Comparison of ENCODE assay signal across 29 cellular contexts in genomic region chr12:113479193-113479577, GRCh38. TPM values are rescaled to one million over a fixed set of nuclear protein-coding genes. Genes with fewer than 3 reads are reported as not detected.
A peak's percentile ranks its signal among the peaks of the same experiment; 100 is the strongest.
DNase-seq lines count a peak whose midpoint lies in the region; ATAC-seq, FAIRE-seq and TF ChIP-seq lines count a peak whose summit lies in the region.
"Had no signal": no experiment of that assay in that cellular context is flagged by ENCODE, and none has a peak within 500 bp of the region (broad histone marks: within the 10 kb centered on the region; RNA-seq: fewer than 3 reads in every experiment).

No MANE protein-coding gene starts in this region.

- no peaks in the 10 kb centered on the region for H3K9me1 ChIP-seq in K562 (ENCODE audit: control insufficient read depth, insufficient read depth, low read length)

- TF ChIP-seq POLR2A in K562 (conservative IDR thresholded peaks at IDR 0.05), result no peak

- in situ Hi-C loops in K562 (cut with MboI), result no loop called here

- no peak overlapping the region for H2BK5ac ChIP-seq in trophoblast cell (ENCODE audit: low read depth, low read length, poor library complexity)

- no peak overlapping the region for H3K4me3 Mint-ChIP-seq in activated T-cell treated with anti-CD3 and anti-CD28 coated beads, Interleukin-2, amount 50 U/mL, for 72 hours

- no peak overlapping the region for H2BK120ac ChIP-seq in trophoblast cell (ENCODE audit: insufficient read depth, low read length, poor library complexity)

- H3K27ac ChIP-seq in K562 (ENCODE audit: extremely low read depth, low read depth, low read length) (no peak overlapping the region), trophoblast cell (ENCODE audit: low read depth, low read length) (no peak overlapping the region)
- H3K27ac ChIP-seq: parathyroid adenoma, Peyer's patch, right lobe of liver, upper lobe of right lung, VCaP had no signal

- TF ChIP-seq RAD21 in K562 (CRISPR knock-in tag; conservative IDR thresholded peaks at IDR 0.05 in 1 of 2, IDR thresholded peaks at IDR 0.05 in 1 of 2), result no peak

- no peaks in the 10 kb centered on the region for H3K79me2 ChIP-seq in K562 (ENCODE audit: control insufficient read depth, insufficient read depth, low read length)
- no peaks in the 10 kb centered on the region for H3K79me2 ChIP-seq in trophoblast cell (ENCODE audit: control insufficient read depth, insufficient read depth, low read length, poor library complexity)
- H3K79me2 ChIP-seq: parathyroid adenoma had no signal

- H2AFZ ChIP-seq in K562 (ENCODE audit: low read depth, low read length), result no peak overlapping the region
- H2AFZ ChIP-seq in trophoblast cell (ENCODE audit: insufficient read depth, low read length, poor library complexity), result no peak overlapping the region

- H4K12ac ChIP-seq in trophoblast cell (ENCODE audit: low read depth, low read length), result no peak overlapping the region

- H2BK12ac ChIP-seq in trophoblast cell (ENCODE audit: low read length), result no peak overlapping the region

- H3K14ac ChIP-seq in trophoblast cell (ENCODE audit: low read length), result no peak overlapping the region

- POLR2A ChIA-PET in K562 (lab: Yijun Ruan, JAX), result interaction anchor here (0.7 kb wide), 1 partner anchor 9 kb away, joined by 3 read pairs; no protein-coding TSS in a partner anchor

- no peak overlapping the region for H4K91ac ChIP-seq in trophoblast cell (ENCODE audit: low read depth, low read length)

- no peak overlapping the region for H3K4ac ChIP-seq in trophoblast cell (ENCODE audit: low read depth, low read length)

- BruUV-seq in K562 (replicated peaks; lab: Mats Ljungman, UMichigan), result no TSS peak

- peak overlapping the region; percentile 65 for H3K23ac ChIP-seq in trophoblast cell (ENCODE audit: low read length)

- TF ChIP-seq EP300 in K562 (IDR thresholded peaks at IDR 0.05; ENCODE audit: low read length), result no peak

- H3K27me3 ChIP-seq in NT2/D1 (ENCODE audit: insufficient read depth, insufficient read length), result peaks cover 88% of the 10 kb centered on the region
- H3K27me3 ChIP-seq in K562 (ENCODE audit: control insufficient read depth in 2 of 2, insufficient read depth in 2 of 2, low read length in 2 of 2), result peaks cover 30 to 49% of the 10 kb centered on the region in 2 experiments; a peak in 4 of 5 replicates
- peaks cover 60% of the 10 kb centered on the region for H3K27me3 ChIP-seq in trophoblast cell (ENCODE audit: insufficient read depth, low read length)
- H3K27me3 ChIP-seq in MG63, result peaks cover 59% of the 10 kb centered on the region

- H3K27me3 Mint-ChIP-seq in activated T-cell treated with anti-CD3 and anti-CD28 coated beads, Interleukin-2, amount 50 U/mL, for 72 hours (ENCODE audit: low read depth), result peaks cover 79% of the 10 kb centered on the region

- peaks cover 0 to 2% of the 10 kb centered on the region in 2 donors for H3K9me3 Mint-ChIP-seq in activated T-cell treated with anti-CD3 and anti-CD28 coated beads, Interleukin-2, amount 50 U/mL, for 72 hours

- H4K20me1 ChIP-seq in K562 (replicated peaks; ENCODE audit: control insufficient read depth, insufficient read depth, low read length), result peaks cover 4% of the 10 kb centered on the region; the same call in 1 of the 2 replicates

- no peak overlapping the region for H2AK5ac ChIP-seq in trophoblast cell (ENCODE audit: low read length)

- FAIRE-seq in K562 (lab: Jason Lieb, UNC), result no peak
- FAIRE-seq: endothelial cell of umbilical vein, HTR-8/SVneo had no signal

- WGBS in K562 (ENCODE audit: insufficient coverage, low coverage, missing lambda C conversion rate), result 2% methylated on average over 12 of the region's 12 CpGs
- no CpG with 5 or more reads among the region's 12 CpGs for WGBS in trophoblast cell (ENCODE audit: extremely low coverage, insufficient coverage, insufficient read length)

- no peaks in the 10 kb centered on the region for H3K79me1 ChIP-seq in trophoblast cell (ENCODE audit: low read length)

- H3K27ac Mint-ChIP-seq in activated T-cell treated with anti-CD3 and anti-CD28 coated beads, Interleukin-2, amount 50 U/mL, for 72 hours, result peak overlapping the region; percentile 3

- CTCF ChIA-PET in K562 (lab: Yijun Ruan, JAX; ENCODE audit: low intra/inter-chr PET ratio), result no interaction called here

- peaks cover 16% of the 10 kb centered on the region for H3K4me1 Mint-ChIP-seq in activated T-cell treated with anti-CD3 and anti-CD28 coated beads, Interleukin-2, amount 50 U/mL, for 72 hours (ENCODE audit: low read depth)

- no peak overlapping the region for H3K4me2 ChIP-seq in K562 (ENCODE audit: insufficient read depth, low read length)
- H3K4me2 ChIP-seq in trophoblast cell (ENCODE audit: low read length), result no peak overlapping the region

- DNase-seq in activated T-cell treated with anti-CD3 and anti-CD28 coated beads, Interleukin-2, amount 50 U/mL, for 72 hours, result no peak
- DNase-seq in activated T-cell treated with anti-CD3 and anti-CD28 coated beads, Interleukin-2, amount 50 U/mL, for 1 hour, result no peak
- no peak for DNase-seq in NT2/D1 (ENCODE audit: low read depth, low spot score)
- DNase-seq in K562 (ENCODE audit: extremely low read depth in 1 of 4, low spot score in 3 of 4), result no peak
- no peak for DNase-seq in trophoblast cell
- DNase-seq in MG63, result no peak
- no peak for DNase-seq in dermis blood vessel endothelial cell
- DNase-seq: amygdala; C1 segment of cervical spinal cord; EL; head of caudate nucleus; mesendoderm; naive B cell; NCI-H1092; NCI-H2029; NCI-H446 treated with DMSO at 0.1 percent for 48 hours; NK-92 treated with Interleukin-12 subunit alpha and Interleukin-12 subunit beta, amount 100 ng/mL, for 24 hours; Peyer's patch; right lobe of liver; upper lobe of right lung had no signal

- H4K8ac ChIP-seq in trophoblast cell (ENCODE audit: low read depth, low read length), result no peak overlapping the region

- intact Hi-C loops in K562 (cut with micrococcal nuclease), result no loop called here

- no peak for ATAC-seq in activated T-cell treated with anti-CD3 and anti-CD28 coated beads, Interleukin-2, amount 50 U/mL, for 72 hours (replicated peaks in 1 of 2)
- no peak for ATAC-seq in K562
- ATAC-seq: upper lobe of right lung had no signal

- peaks cover 3 to 4% of the 10 kb centered on the region in 2 donors for H3K36me3 Mint-ChIP-seq in activated T-cell treated with anti-CD3 and anti-CD28 coated beads, Interleukin-2, amount 50 U/mL, for 72 hours (ENCODE audit: insufficient read depth in 2 of 2)

- no peak overlapping the region for H3K18ac ChIP-seq in trophoblast cell (ENCODE audit: low read length)

- TF ChIP-seq CTCF in K562 (IDR thresholded peaks at IDR 0.05 in 2 of 3, conservative IDR thresholded peaks at IDR 0.05 in 1 of 3; ENCODE audit: insufficient read depth in 2 of 3, low read depth in 1 of 3, low read length in 3 of 3), result no peak

- H3K4me1 ChIP-seq in NT2/D1 (ENCODE audit: insufficient read depth, insufficient read length) (peaks cover 19% of the 10 kb centered on the region), K562 (replicated peaks in 1 of 2; ENCODE audit: control insufficient read depth in 2 of 2, insufficient read depth in 2 of 2, low read length in 2 of 2) (peaks cover 0 to 8% of the 10 kb centered on the region in 2 experiments; a peak in 2 of 5 replicates), trophoblast cell (ENCODE audit: control insufficient read depth in 1 of 2, insufficient read depth in 2 of 2, low read length in 2 of 2) (no peaks in the 10 kb centered on the region)
- H3K4me1 ChIP-seq: parathyroid adenoma, Peyer's patch, upper lobe of right lung had no signal

- H3K4me3 ChIP-seq in NT2/D1 (ENCODE audit: insufficient read length, low read depth) (no peak overlapping the region), K562 (no peak overlapping the region), trophoblast cell (ENCODE audit: low read depth, low read length) (no peak overlapping the region), MG63 (no peak overlapping the region)
- H3K4me3 ChIP-seq: Peyer's patch, right lobe of liver, upper lobe of right lung had no signal

- H3K9me3 ChIP-seq in NT2/D1 (ENCODE audit: insufficient read depth, low read length) (no peaks in the 10 kb centered on the region), K562 (replicated peaks; ENCODE audit: control insufficient read depth, insufficient read depth, low read depth, low read length) (no peaks in the 10 kb centered on the region), trophoblast cell (ENCODE audit: insufficient read depth, low read depth, low read length) (peaks cover 13% of the 10 kb centered on the region), MG63 (peaks cover 2% of the 10 kb centered on the region; the same call in 1 of the 2 replicates)
- H3K9me3 ChIP-seq: right lobe of liver, upper lobe of right lung had no signal

- no peaks in the 10 kb centered on the region for H3K36me3 ChIP-seq in NT2/D1 (ENCODE audit: insufficient read depth, insufficient read length, low read length)
- no peaks in the 10 kb centered on the region for H3K36me3 ChIP-seq in K562 (ENCODE audit: control insufficient read depth, insufficient read depth, low read length)
- H3K36me3 ChIP-seq in trophoblast cell (ENCODE audit: control insufficient read depth in 1 of 2, insufficient read depth in 2 of 2, low read length in 2 of 2), result no peaks in the 10 kb centered on the region
- H3K36me3 ChIP-seq in MG63, result no peaks in the 10 kb centered on the region
- H3K36me3 ChIP-seq: Peyer's patch, right lobe of liver, upper lobe of right lung had no signal

- H3K9ac ChIP-seq in NT2/D1 (ENCODE audit: insufficient read length, low read depth) (peak overlapping the region; percentile 65), K562 (ENCODE audit: insufficient read depth in 1 of 2, low read depth in 2 of 2, low read length in 2 of 2) (no peak overlapping the region), trophoblast cell (ENCODE audit: low read length) (no peak overlapping the region)
- H3K9ac ChIP-seq: parathyroid adenoma had no signal

RNA-seq across cellular contexts. Expression of gene LHX5, which starts 7.5 kb away (rescaled TPM):
- total RNA-seq in activated T-cell treated with anti-CD3 and anti-CD28 coated beads, Interleukin-2, amount 50 U/mL, for 72 hours, result under 1 TPM; 0.07 to 0.19 TPM
- 0.25 TPM in 1 of 2 replicates, not detected in the other for total RNA-seq in K562 (2011; cell fraction: chromatin; rRNA removed; ENCODE audit: low replicate concordance)
- 0.13 and 0.17 TPM in 2 replicates for total RNA-seq in K562 (2011; cell fraction: nucleolus; rRNA removed)
- total RNA-seq in K562 (2011; cell fraction: nucleoplasm; rRNA removed), result not detected in 2 replicates
- total RNA-seq in K562 (2014; rRNA removed) (0.05 TPM in 1 of 2 replicates, not detected in the other), K562 (2014; rRNA removed; fragmentation: Illumina TruSeq; extraction: Trizol) (not detected in 2 replicates), K562 (2015; rRNA removed; fragmentation: Illumina TruSeq; extraction: Trizol) (not detected in 2 replicates), K562 (2021) (0.04 and 0.16 TPM in 2 replicates), dermis blood vessel endothelial cell (0.05 TPM in 1 of 2 replicates, not detected in the other)
- polyA plus RNA-seq in K562 (2011; rRNA removed) (0.09 and 0.17 TPM in 2 replicates), K562 (2014; fragmentation: Illumina TruSeq; extraction: Trizol) (not detected in 2 replicates), K562 (2014; fragmentation: Nextera tagmentation; extraction: Ambion mirVana) (not detected), K562 (2014; rRNA removed) (0.08 TPM in 1 of 2 replicates, not detected in the other)
- polyA plus RNA-seq in K562 (2011; cell fraction: cytosol; rRNA removed), result 0.24 and 0.64 TPM in 2 replicates
- polyA plus RNA-seq in K562 (2011; cell fraction: nucleus; rRNA removed), result 0.25 and 0.34 TPM in 2 replicates
- 0.03 and 0.08 TPM in 2 replicates for polyA plus RNA-seq in K562 (2012)
- not detected in 2 replicates for polyA minus RNA-seq in K562 (2011; rRNA and poly(A)+ RNA removed)
- polyA minus RNA-seq in K562 (2011; cell fraction: cytosol; rRNA and poly(A)+ RNA removed), result not detected in 2 replicates
- polyA minus RNA-seq in K562 (2011; cell fraction: nucleus; rRNA and poly(A)+ RNA removed), result 0.13 TPM in 1 of 2 replicates, not detected in the other
- 0.12 and 0.19 TPM in 2 replicates for polyA plus RNA-seq in trophoblast cell (2013)
- total RNA-seq in MG63 (2014; rRNA removed; shearing (Covaris generic); ENCODE audit: low replicate concordance), result not detected in 2 replicates
- total RNA-seq: cardiac septum; endothelial cell of umbilical vein; LHCN-M2; Peyer's patch; right lobe of liver; subcutaneous adipose tissue; T-helper 1 cell treated with Interleukin-12 subunit alpha and Interleukin-12 subunit beta and Interleukin-4 antibody, amounts not matched to agents 30 ng/mL and 1 ng/mL, for 36 hours; upper lobe of right lung had no signal
- polyA plus RNA-seq: AG04450, endothelial cell of umbilical vein had no signal

RNA-seq across cellular contexts. Expression of gene SDSL, which starts 57.0 kb away (rescaled TPM):
- total RNA-seq in activated T-cell treated with anti-CD3 and anti-CD28 coated beads, Interleukin-2, amount 50 U/mL, for 72 hours, result 1 to 10 TPM in 1 of 2 donors, under 1 TPM in 1; 0.29 to 3.2 TPM
- 3.2 and 9.7 TPM in 2 replicates for total RNA-seq in K562 (2011; cell fraction: chromatin; rRNA removed; ENCODE audit: low replicate concordance)
- 6.1 and 7.5 TPM in 2 replicates for total RNA-seq in K562 (2011; cell fraction: nucleolus; rRNA removed)
- total RNA-seq in K562 (2011; cell fraction: nucleoplasm; rRNA removed), result 7.0 and 15.4 TPM in 2 replicates
- total RNA-seq in K562 (2014; rRNA removed), result 7.4 and 9.1 TPM in 2 replicates
- total RNA-seq in K562 (2014; rRNA removed; fragmentation: Illumina TruSeq; extraction: Trizol), result 1.1 and 1.7 TPM in 2 replicates
- 6.3 and 7.8 TPM in 2 replicates for total RNA-seq in K562 (2015; rRNA removed; fragmentation: Illumina TruSeq; extraction: Trizol)
- 8.4 and 9.1 TPM in 2 replicates for total RNA-seq in K562 (2021)
- 9.8 and 10.9 TPM in 2 replicates for polyA plus RNA-seq in K562 (2011; rRNA removed)
- polyA plus RNA-seq in K562 (2011; cell fraction: cytosol; rRNA removed), result 13.4 and 29.5 TPM in 2 replicates
- 5.6 and 8.8 TPM in 2 replicates for polyA plus RNA-seq in K562 (2011; cell fraction: nucleus; rRNA removed)
- polyA plus RNA-seq in K562 (2012), result 15.2 and 23.6 TPM in 2 replicates
- polyA plus RNA-seq in K562 (2014; fragmentation: Illumina TruSeq; extraction: Trizol), result 3.0 and 7.1 TPM in 2 replicates
- 1 to 10 TPM in 1 of 2 experiments, under 1 TPM in 1; 0.31 to 2.0 TPM for polyA plus RNA-seq in K562 (2014; fragmentation: Nextera tagmentation; extraction: Ambion mirVana)
- 11.0 and 13.4 TPM in 2 replicates for polyA plus RNA-seq in K562 (2014; rRNA removed)
- polyA minus RNA-seq in K562 (2011; rRNA and poly(A)+ RNA removed), result 2.8 and 3.7 TPM in 2 replicates
- 5.2 and 5.9 TPM in 2 replicates for polyA minus RNA-seq in K562 (2011; cell fraction: cytosol; rRNA and poly(A)+ RNA removed)
- 5.4 and 6.6 TPM in 2 replicates for polyA minus RNA-seq in K562 (2011; cell fraction: nucleus; rRNA and poly(A)+ RNA removed)
- polyA plus RNA-seq in trophoblast cell (2013), result 1.4 and 1.8 TPM in 2 replicates
- total RNA-seq in MG63 (2014; rRNA removed; shearing (Covaris generic); ENCODE audit: low replicate concordance), result 11.0 and 54.2 TPM in 2 replicates
- total RNA-seq in dermis blood vessel endothelial cell, result 2.4 and 3.3 TPM in 2 replicates
